In the genomic region with DNA sequence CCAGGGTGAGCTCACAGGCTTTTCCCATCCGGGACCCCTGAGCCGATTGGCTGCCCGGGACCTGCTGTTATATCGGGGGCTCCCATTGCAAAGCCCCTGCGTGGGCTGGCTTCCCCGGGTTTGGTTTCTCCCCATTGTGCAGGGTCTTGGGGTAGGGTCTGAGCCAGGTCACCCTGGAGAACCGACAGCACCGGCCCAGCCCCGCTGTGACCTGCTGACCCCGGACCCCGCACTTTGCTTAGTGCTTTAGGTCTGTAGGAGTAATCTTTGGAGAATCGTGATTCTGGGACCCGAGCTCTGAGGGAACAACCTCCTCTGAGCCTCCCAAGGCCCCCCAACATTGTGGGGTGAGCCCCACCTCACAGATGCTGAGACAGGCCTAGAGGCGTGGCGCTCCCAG, we compare ENCODE assay signal across 8 cellular contexts.
"Had no signal": no experiment of that assay in that cellular context is flagged by ENCODE, and none has a peak within 500 bp of the region (broad histone marks: within the 10 kb centered on the region; RNA-seq: fewer than 3 reads in every experiment).

No MANE protein-coding gene starts in this region.

- H3K4me3 ChIP-seq: K562 had no signal

- H3K4me2 ChIP-seq: KMS-11 had no signal

- FAIRE-seq: HepG2, HTR-8/SVneo, K562 had no signal

- DNase-seq: IMR-90, KBM-7, KG1 had no signal

- H3K9ac ChIP-seq: KMS-11 had no signal

- H3K27ac ChIP-seq: HL-60, KMS-11 had no signal

- ATAC-seq: HepG2, K562 had no signal
